ENCODE assay signal across 8 cellular contexts in the genomic region with DNA sequence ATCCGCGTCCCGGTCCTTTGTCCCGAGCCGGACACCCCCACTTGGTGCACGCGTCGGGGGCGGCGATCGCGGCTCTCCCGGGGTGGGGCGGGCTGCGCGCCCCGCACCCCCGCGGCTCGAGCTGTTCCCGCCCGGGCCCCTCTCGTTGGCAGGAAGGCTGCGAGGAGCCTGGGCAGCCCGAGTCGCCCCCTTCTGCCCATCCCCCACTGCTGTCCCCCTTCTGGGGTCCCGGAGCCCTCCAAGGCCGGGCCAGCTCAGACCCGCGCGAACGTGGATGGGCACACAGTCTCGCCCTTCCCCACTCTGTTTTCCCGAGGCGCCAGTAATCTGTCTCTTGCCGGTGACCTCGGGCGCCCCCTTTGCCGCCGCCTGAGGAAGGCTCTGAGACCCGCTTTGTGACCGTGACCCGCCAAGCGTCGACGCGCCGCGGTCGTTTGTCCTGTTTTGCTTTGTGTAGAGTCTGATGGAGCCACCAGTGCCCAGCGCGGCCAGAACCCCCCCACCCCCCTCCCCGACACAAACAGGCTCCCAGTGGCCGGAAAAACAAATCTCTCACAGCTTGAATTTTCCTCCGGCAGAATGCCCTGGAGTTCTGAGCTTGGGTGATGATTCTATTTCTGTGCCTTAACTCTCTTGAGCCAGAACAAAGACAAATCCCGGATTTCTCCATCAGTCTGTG. TPM values are rescaled to one million over a fixed set of nuclear protein-coding genes. Genes with fewer than 3 reads are reported as not detected.
DNase-seq lines count a peak whose midpoint lies in the region; ATAC-seq and TF ChIP-seq lines count a peak whose summit lies in the region.

No MANE protein-coding gene starts in this region.

- H3K36me3 Mint-ChIP-seq in T-cell (no peaks in the 10 kb centered on the region), type B pancreatic cell (peaks cover 16% of the 10 kb centered on the region)

- H3F3A ChIP-seq in GM23248 (ENCODE audit: insufficient read depth), result peaks cover 10% of the 10 kb centered on the region

- H3K9me3 Mint-ChIP-seq in T-cell, result no peaks in the 10 kb centered on the region
- H3K9me3 Mint-ChIP-seq in type B pancreatic cell, result no peaks in the 10 kb centered on the region

- peak overlapping the region; percentile 51 for H3K27ac ChIP-seq in GM23248

- H3K27ac Mint-ChIP-seq in T-cell (no peak overlapping the region), type B pancreatic cell (peak overlapping the region; percentile 82)

- CTCF ChIA-PET in T-cell (lab: Charles Lee), result no interaction called here

- H3K4me1 ChIP-seq in GM23248 (ENCODE audit: insufficient read depth), result peaks cover 13% of the 10 kb centered on the region
- peaks cover 5% of the 10 kb centered on the region for H3K4me1 ChIP-seq in endocrine pancreas (ENCODE audit: control insufficient read depth, insufficient read depth, low read length)

- peaks cover 52% of the 10 kb centered on the region for H3K79me2 ChIP-seq in GM23248 (ENCODE audit: insufficient read depth)

- peak overlapping the region; percentile 97 for H3K4me2 ChIP-seq in GM23248 (ENCODE audit: unreplicated experiment)

- in situ Hi-C loops in GM23248 (cut with MboI), result no loop called here

- no peaks in the 10 kb centered on the region for H3K9me3 ChIP-seq in GM23248 (ENCODE audit: low read depth)
- no peaks in the 10 kb centered on the region for H3K9me3 ChIP-seq in endocrine pancreas (ENCODE audit: control insufficient read depth, low read length)

- H3K4me3 Mint-ChIP-seq in T-cell, result peak overlapping the region; percentile 81 to 82 (median 81)
- H3K4me3 Mint-ChIP-seq in type B pancreatic cell, result peak overlapping the region; percentile 92

- DNase-seq in AG09319 (ENCODE audit: extremely low read depth, low read depth) (no peak), GM23248 (peak; percentile 64), T-cell (peak in 9 of 34 experiments; percentile 6 to 34 (median 20)), midbrain (lab: John Stamatoyannopoulos, UW) (peak; percentile 38), type B pancreatic cell (ENCODE audit: extremely low spot score, unreplicated experiment) (no peak), MV-4-11 (lab: John Stamatoyannopoulos, UW) (no peak)

- peak overlapping the region; percentile 81 for H3K4me3 ChIP-seq in GM23248
- peak overlapping the region; percentile 54 for H3K4me3 ChIP-seq in endocrine pancreas (ENCODE audit: control insufficient read depth, insufficient read depth, low read length)

- no peaks in the 10 kb centered on the region for H3K9me2 ChIP-seq in GM23248 (ENCODE audit: insufficient read depth)

- H3K27me3 ChIP-seq in GM23248 (replicated peaks; ENCODE audit: insufficient read depth) (no peaks in the 10 kb centered on the region), endocrine pancreas (ENCODE audit: control insufficient read depth, insufficient read depth, low read length) (no peaks in the 10 kb centered on the region)

- peaks cover 24 to 39% (median 27%) of the 10 kb centered on the region in 3 donors for H3K4me1 Mint-ChIP-seq in T-cell
- H3K4me1 Mint-ChIP-seq in type B pancreatic cell (ENCODE audit: unreplicated experiment), result peaks cover 22% of the 10 kb centered on the region

- peak overlapping the region; percentile 79 for H2AFZ ChIP-seq in GM23248

- peak; percentile 25 for TF ChIP-seq CTCF in AG09319 (IDR thresholded peaks at IDR 0.05; ENCODE audit: low read depth, low read length)
- TF ChIP-seq CTCF in type B pancreatic cell (conservative IDR thresholded peaks at IDR 0.05), result peak; percentile 40

- 0 out of 2 replicates have a peak, but pooled peaks cover 1% of the 10 kb centered on the region for H4K20me1 ChIP-seq in GM23248 (ENCODE audit: insufficient read depth)

- H3K36me3 ChIP-seq in GM23248 (ENCODE audit: low read depth), result no peaks in the 10 kb centered on the region
- no peaks in the 10 kb centered on the region for H3K36me3 ChIP-seq in endocrine pancreas (ENCODE audit: control insufficient read depth, insufficient read depth, low read length)

- H3K9ac ChIP-seq in GM23248 (peak overlapping the region; percentile 91), endocrine pancreas (ENCODE audit: control insufficient read depth, insufficient read depth, low read length) (peak overlapping the region; percentile 83)

- WGBS in GM23248 (ENCODE audit: low coverage in 1 of 2, low lambda C conversion rate in 2 of 2, missing lambda C conversion rate in 2 of 2), 2 experiments, result 1 to 2% methylated on average over 40 to 42 of the region's 56 CpGs

- POLR2A ChIA-PET in T-cell (lab: Charles Lee), result no interaction called here

- peak; percentile 37 to 58 (median 47) for ATAC-seq in T-cell (replicated peaks in 1 of 4)
- ATAC-seq in HG03521 (IDR thresholded peaks at IDR 0.05; ENCODE audit: unreplicated experiment), result no peak

- peaks cover 45 to 52% of the 10 kb centered on the region in 2 donors for H3K27me3 Mint-ChIP-seq in T-cell
- peaks cover 44% of the 10 kb centered on the region for H3K27me3 Mint-ChIP-seq in type B pancreatic cell

RNA-seq across cellular contexts. Expression of a gene that starts 0.6 kb away (rescaled TPM):
- total RNA-seq in GM23248 (2014; rRNA removed; shearing (Covaris generic)), result 18.6 TPM in 2 replicates
- 25.7 and 26.2 TPM in 2 replicates for polyA plus RNA-seq in GM23248 (2016; fragmentation: Nextera tagmentation; extraction: Ambion mirVana)
- total RNA-seq in T-cell (1 to 10 TPM; 3.5 to 8.4 (median 5.2) TPM), type B pancreatic cell (ENCODE audit: low replicate concordance) (29.2 and 57.4 TPM in 2 replicates)

Comparison
In these comparisons a context has a peak if more than half of its experiments do, and no peak if none do; other contexts are left out.
1. DNase-seq: peak in GM23248 (single experiment) and midbrain (single experiment); none in AG09319 (single experiment), type B pancreatic cell (single experiment) and MV-4-11 (single experiment).